1 cellular context compared by ENCODE assay signal in genomic region chr14:24072436-24072835, GRCh38.
TF ChIP-seq lines count a peak whose summit lies in the region.

No MANE protein-coding gene starts in this region.

TF ChIP-seq in HepG2, 621 proteins besides CTCF, POLR2A, EP300 and RAD21:
- TF ChIP-seq MAFF (IDR thresholded peaks at IDR 0.05; ENCODE audit: low read depth, low read length) (peak; percentile 70), ARNT2 (CRISPR knock-in tag; IDR thresholded peaks at IDR 0.05; ENCODE audit: low read depth) (no peak), ELK4 (CRISPR knock-in tag; IDR thresholded peaks at IDR 0.05; ENCODE audit: borderline replicate concordance) (no peak), MAFK (conservative IDR thresholded peaks at IDR 0.05 in 1 of 2, IDR thresholded peaks at IDR 0.05 in 1 of 2; ENCODE audit: low read length in 2 of 2) (peak; percentile 86 to 88), ZNF253 (CRISPR knock-in tag; IDR thresholded peaks at IDR 0.05; ENCODE audit: borderline replicate concordance) (peak; percentile 66; the same call in 1 of the 2 replicates), PITX1 (CRISPR knock-in tag; IDR thresholded peaks at IDR 0.05) (0 out of 2 replicates have a peak, but pooled peaks have one; percentile 18), ZNF281 (CRISPR knock-in tag; IDR thresholded peaks at IDR 0.05; ENCODE audit: borderline replicate concordance) (no peak), RBAK (CRISPR knock-in tag; IDR thresholded peaks at IDR 0.05) (peak; percentile 26; the same call in 1 of the 2 replicates), FOSL1 (CRISPR knock-in tag; IDR thresholded peaks at IDR 0.05; ENCODE audit: borderline replicate concordance) (no peak), IKZF1 (IDR thresholded peaks at IDR 0.05) (no peak)
